ENCODE assay signal across 20 cellular contexts in the genomic region with DNA sequence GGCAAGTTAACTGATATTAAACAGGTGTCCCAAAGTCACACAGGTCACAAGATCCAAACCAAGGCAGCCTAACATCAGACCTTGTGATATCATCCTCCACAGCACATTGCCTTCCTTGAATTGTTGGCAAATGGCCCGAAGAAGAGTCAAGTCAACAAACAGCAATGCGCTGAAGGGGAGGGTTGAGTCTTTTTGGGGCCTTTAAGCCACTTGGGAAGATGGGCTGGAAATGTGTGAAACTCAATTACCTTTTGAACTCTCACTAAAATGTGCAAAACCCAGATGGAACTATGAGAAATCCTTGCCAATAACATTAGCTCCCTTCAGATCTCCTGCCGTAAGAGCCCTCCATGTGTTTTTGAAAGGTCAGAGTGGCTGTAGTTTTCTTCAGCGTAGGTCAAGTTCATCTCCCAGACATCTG. TPM values are rescaled to one million over a fixed set of nuclear protein-coding genes. Genes with fewer than 3 reads are reported as not detected.
DNase-seq lines count a peak whose midpoint lies in the region; ATAC-seq and TF ChIP-seq lines count a peak whose summit lies in the region.
"Had no signal": no experiment of that assay in that cellular context is flagged by ENCODE, and none has a peak within 500 bp of the region (broad histone marks: within the 10 kb centered on the region; RNA-seq: fewer than 3 reads in every experiment).

No MANE protein-coding gene starts in this region.

- H2BK5ac ChIP-seq in neuronal stem cell (ENCODE audit: low read length), result no peak overlapping the region

- no peak overlapping the region for H3K4me2 ChIP-seq in neuronal stem cell (ENCODE audit: insufficient read depth, low read length, poor library complexity, severe bottlenecking)

- no peaks in the 10 kb centered on the region for H3K79me1 ChIP-seq in neuronal stem cell (ENCODE audit: low read depth, low read length)

- TF ChIP-seq POLR2A in gastrocnemius medialis (IDR thresholded peaks at IDR 0.05), result no peak

- no peak overlapping the region for H3K4me3 Mint-ChIP-seq in activated T-helper 1 cell treated with anti-CD3 and anti-CD28 coated beads, Interleukin-12 subunit alpha, Interleukin-12 subunit beta, Interleukin-2, Interleukin-4 antibody, amounts not matched to agents 30 ng/mL and 10 ng/mL and 1 ng/mL, durations not matched to agents 14 hours and 24 hours and 36 hours
- H3K4me3 Mint-ChIP-seq: activated CD4-positive, alpha-beta memory T cell treated with anti-CD3 and anti-CD28 coated beads, Interleukin-2, amount 10 ng/mL, durations not matched to agents 7 days and 5 days; natural killer cell treated with Interleukin-12 subunit alpha and Interleukin-12 subunit beta and Interleukin-15 and Interleukin-18, amount 100 ng/mL, for 72 hours had no signal

- no peaks in the 10 kb centered on the region for H3K4me1 ChIP-seq in gastrocnemius medialis
- H3K4me1 ChIP-seq in neuronal stem cell (ENCODE audit: control insufficient read depth in 2 of 2, insufficient read depth in 1 of 2, low read depth in 1 of 2, low read length in 2 of 2), result peaks cover 0 to 2% of the 10 kb centered on the region in 2 donors
- H3K4me1 ChIP-seq: lower lobe of right lung had no signal

- TF ChIP-seq CTCF in foreskin fibroblast (IDR thresholded peaks at IDR 0.05; ENCODE audit: low read depth, low read length) (no peak), gastrocnemius medialis (IDR thresholded peaks at IDR 0.05 in 4 of 5, conservative IDR thresholded peaks at IDR 0.05 in 1 of 5) (no peak)

- H3K4me3 ChIP-seq in foreskin fibroblast (ENCODE audit: low read depth in 1 of 2, low read length in 2 of 2), result no peak overlapping the region
- H3K4me3 ChIP-seq in gastrocnemius medialis, result no peak overlapping the region
- no peak overlapping the region for H3K4me3 ChIP-seq in neuronal stem cell (ENCODE audit: low read length in 2 of 2)
- H3K4me3 ChIP-seq: dorsolateral prefrontal cortex, esophagus squamous epithelium, lower lobe of right lung had no signal

- no peak overlapping the region for H3K23ac ChIP-seq in neuronal stem cell (ENCODE audit: low read depth, low read length, poor library complexity)

- no peaks in the 10 kb centered on the region for H3K9me3 ChIP-seq in gastrocnemius medialis
- no peaks in the 10 kb centered on the region for H3K9me3 ChIP-seq in neuronal stem cell (replicated peaks in 1 of 2; ENCODE audit: control insufficient read depth in 2 of 2, insufficient read depth in 1 of 2, low read depth in 1 of 2, low read length in 2 of 2)
- H3K9me3 ChIP-seq: esophagus squamous epithelium, lower lobe of right lung had no signal

- H2AFZ ChIP-seq in neuronal stem cell (ENCODE audit: low read length), result no peak overlapping the region

- peak; percentile 47 for DNase-seq in GM04504 (ENCODE audit: low read depth)
- DNase-seq in astrocyte of the hippocampus (ENCODE audit: low read depth, low spot score), result peak; percentile 29
- peak; percentile 53 to 78 for DNase-seq in foreskin fibroblast
- DNase-seq in gastrocnemius medialis, result peak in 1 of 2 donors; percentile 40
- DNase-seq in neuronal stem cell (ENCODE audit: low spot score), result no peak
- DNase-seq in activated T-helper 1 cell treated with anti-CD3 and anti-CD28 coated beads, Interleukin-12 subunit alpha, Interleukin-12 subunit beta, Interleukin-2, Interleukin-4 antibody, amounts not matched to agents 30 ng/mL and 10 ng/mL and 1 ng/mL, durations not matched to agents 14 hours and 24 hours and 36 hours (ENCODE audit: low spot score), result no peak
- DNase-seq in NCI-H1436 treated with DMSO at 0.1 percent for 48 hours (lab: John Stamatoyannopoulos, UW), result no peak
- DNase-seq: activated CD4-positive, alpha-beta memory T cell treated with anti-CD3 and anti-CD28 coated beads, Interleukin-2, amount 10 ng/mL, durations not matched to agents 7 days and 5 days; AML-193; amygdala; dorsolateral prefrontal cortex; esophagus squamous epithelium; Kasumi-1; lower lobe of right lung; NCI-H187; NCI-H510A treated with DMSO at 0.1 percent for 48 hours; OCI-M1 had no signal

- no peaks in the 10 kb centered on the region for H3K4me1 Mint-ChIP-seq in activated T-helper 1 cell treated with anti-CD3 and anti-CD28 coated beads, Interleukin-12 subunit alpha, Interleukin-12 subunit beta, Interleukin-2, Interleukin-4 antibody, amounts not matched to agents 30 ng/mL and 10 ng/mL and 1 ng/mL, durations not matched to agents 14 hours and 24 hours and 36 hours (ENCODE audit: low read depth)
- H3K4me1 Mint-ChIP-seq: activated CD4-positive, alpha-beta memory T cell treated with anti-CD3 and anti-CD28 coated beads, Interleukin-2, amount 10 ng/mL, durations not matched to agents 7 days and 5 days had no signal

- no peak overlapping the region for H3K9ac ChIP-seq in neuronal stem cell (ENCODE audit: low read depth, low read length, poor library complexity)

- no peak overlapping the region for H3K18ac ChIP-seq in neuronal stem cell (ENCODE audit: low read length)

- no peak overlapping the region for H2AK5ac ChIP-seq in neuronal stem cell (ENCODE audit: low read depth, low read length)

- intact Hi-C loops in gastrocnemius medialis (cut with DNase I; ENCODE audit: low total_unique reads), result no loop called here
- intact Hi-C loops in activated T-helper 1 cell treated with anti-CD3 and anti-CD28 coated beads, Interleukin-12 subunit alpha, Interleukin-12 subunit beta, Interleukin-2, Interleukin-4 antibody, amounts not matched to agents 30 ng/mL and 10 ng/mL and 1 ng/mL, durations not matched to agents 14 hours and 24 hours and 36 hours (cut with micrococcal nuclease), result no loop called here

- H3K4ac ChIP-seq in neuronal stem cell (ENCODE audit: low read length), result no peak overlapping the region

- no peak overlapping the region for H2BK12ac ChIP-seq in neuronal stem cell (ENCODE audit: low read length)

- no peaks in the 10 kb centered on the region for H3K36me3 ChIP-seq in gastrocnemius medialis
- no peaks in the 10 kb centered on the region for H3K36me3 ChIP-seq in neuronal stem cell (replicated peaks in 1 of 2; ENCODE audit: control insufficient read depth in 2 of 2, insufficient read depth in 2 of 2, low read length in 2 of 2)
- H3K36me3 ChIP-seq: esophagus squamous epithelium, lower lobe of right lung had no signal

- H2BK120ac ChIP-seq in neuronal stem cell (ENCODE audit: low read depth, low read length), result no peak overlapping the region

- H3K14ac ChIP-seq in neuronal stem cell (ENCODE audit: low read length), result no peak overlapping the region

- H2BK15ac ChIP-seq in neuronal stem cell (ENCODE audit: low read length), result no peak overlapping the region

- H3K36me3 Mint-ChIP-seq in activated T-helper 1 cell treated with anti-CD3 and anti-CD28 coated beads, Interleukin-12 subunit alpha, Interleukin-12 subunit beta, Interleukin-2, Interleukin-4 antibody, amounts not matched to agents 30 ng/mL and 10 ng/mL and 1 ng/mL, durations not matched to agents 14 hours and 24 hours and 36 hours (ENCODE audit: low read depth), result no peaks in the 10 kb centered on the region
- H3K36me3 Mint-ChIP-seq: natural killer cell treated with Interleukin-12 subunit alpha and Interleukin-12 subunit beta and Interleukin-15 and Interleukin-18, amount 100 ng/mL, for 72 hours had no signal

- ATAC-seq in gastrocnemius medialis (peak; percentile 41 to 62), HG03025 (IDR thresholded peaks at IDR 0.05; ENCODE audit: low FRiP score, unreplicated experiment) (no peak)
- ATAC-seq: lower lobe of right lung; natural killer cell treated with Interleukin-12 subunit alpha and Interleukin-12 subunit beta and Interleukin-15 and Interleukin-18, amount 100 ng/mL, for 72 hours had no signal

- H3K27me3 ChIP-seq in gastrocnemius medialis, result no peaks in the 10 kb centered on the region
- H3K27me3 ChIP-seq in neuronal stem cell (ENCODE audit: control insufficient read depth in 3 of 3, insufficient read depth in 3 of 3, low read depth in 1 of 3, low read length in 3 of 3), result no peaks in the 10 kb centered on the region
- H3K27me3 ChIP-seq: dorsolateral prefrontal cortex, esophagus squamous epithelium had no signal

- no peaks in the 10 kb centered on the region for H3K27me3 Mint-ChIP-seq in activated T-helper 1 cell treated with anti-CD3 and anti-CD28 coated beads, Interleukin-12 subunit alpha, Interleukin-12 subunit beta, Interleukin-2, Interleukin-4 antibody, amounts not matched to agents 30 ng/mL and 10 ng/mL and 1 ng/mL, durations not matched to agents 14 hours and 24 hours and 36 hours (ENCODE audit: insufficient read depth)

- peak overlapping the region in 1 of 4 donors; percentile 16 for H3K27ac ChIP-seq in gastrocnemius medialis
- no peak overlapping the region for H3K27ac ChIP-seq in neuronal stem cell (replicated peaks; ENCODE audit: low read length)
- H3K27ac ChIP-seq: dorsolateral prefrontal cortex, lower lobe of right lung, SK-N-MC had no signal

- no peak overlapping the region for H4K8ac ChIP-seq in neuronal stem cell (ENCODE audit: low read depth, low read length)

- H3K27ac Mint-ChIP-seq in activated T-helper 1 cell treated with anti-CD3 and anti-CD28 coated beads, Interleukin-12 subunit alpha, Interleukin-12 subunit beta, Interleukin-2, Interleukin-4 antibody, amounts not matched to agents 30 ng/mL and 10 ng/mL and 1 ng/mL, durations not matched to agents 14 hours and 24 hours and 36 hours, result no peak overlapping the region
- H3K27ac Mint-ChIP-seq: activated CD4-positive, alpha-beta memory T cell treated with anti-CD3 and anti-CD28 coated beads, Interleukin-2, amount 10 ng/mL, durations not matched to agents 7 days and 5 days; natural killer cell treated with Interleukin-12 subunit alpha and Interleukin-12 subunit beta and Interleukin-15 and Interleukin-18, amount 100 ng/mL, for 72 hours had no signal

- no peaks in the 10 kb centered on the region for H3K9me3 Mint-ChIP-seq in activated T-helper 1 cell treated with anti-CD3 and anti-CD28 coated beads, Interleukin-12 subunit alpha, Interleukin-12 subunit beta, Interleukin-2, Interleukin-4 antibody, amounts not matched to agents 30 ng/mL and 10 ng/mL and 1 ng/mL, durations not matched to agents 14 hours and 24 hours and 36 hours
- H3K9me3 Mint-ChIP-seq: activated CD4-positive, alpha-beta memory T cell treated with anti-CD3 and anti-CD28 coated beads, Interleukin-2, amount 10 ng/mL, durations not matched to agents 7 days and 5 days; natural killer cell treated with Interleukin-12 subunit alpha and Interleukin-12 subunit beta and Interleukin-15 and Interleukin-18, amount 100 ng/mL, for 72 hours had no signal

- no CpG with 5 or more reads among the region's 4 CpGs for WGBS in neuronal stem cell (ENCODE audit: extremely low coverage in 2 of 2, insufficient read length in 2 of 2, insufficient replicate concordance in 1 of 2), 2 donors

- in situ Hi-C loops in gastrocnemius medialis (cut with MboI; ENCODE audit: low sequenced_read_pairs in 4 of 4), result no loop called here

- H4K91ac ChIP-seq in neuronal stem cell (ENCODE audit: low read depth, low read length, poor library complexity), result no peak overlapping the region

RNA-seq across cellular contexts. Expression of a gene that starts 47.9 kb away (rescaled TPM):
- total RNA-seq in gastrocnemius medialis, result 10 to 100 TPM; 19.7 to 22.3 (median 21.4) TPM
- 5.4 TPM for polyA plus RNA-seq in neuronal stem cell (2013, experiment 1 of 2)
- polyA plus RNA-seq in neuronal stem cell (2013, experiment 2 of 2), result 5.6 TPM
- 44.8 and 47.8 TPM in 2 replicates for total RNA-seq in activated T-helper 1 cell treated with anti-CD3 and anti-CD28 coated beads, Interleukin-12 subunit alpha, Interleukin-12 subunit beta, Interleukin-2, Interleukin-4 antibody, amounts not matched to agents 30 ng/mL and 10 ng/mL and 1 ng/mL, durations not matched to agents 14 hours and 24 hours and 36 hours

Comparison
In these comparisons a context has a peak if more than half of its experiments do, and no peak if none do; other contexts are left out.
1. DNase-seq: peak in GM04504 (single experiment), astrocyte of the hippocampus (single experiment) and foreskin fibroblast (2 of 2); none in neuronal stem cell (single experiment), activated T-helper 1 cell treated with anti-CD3 and anti-CD28 coated beads, Interleukin-12 subunit alpha, Interleukin-12 subunit beta, Interleukin-2, Interleukin-4 antibody, amounts not matched to agents 30 ng/mL and 10 ng/mL and 1 ng/mL, durations not matched to agents 14 hours and 24 hours and 36 hours (single experiment) and NCI-H1436 treated with DMSO at 0.1 percent for 48 hours (single experiment).